Comparison of ENCODE assay signal across 20 cellular contexts in the genomic region with DNA sequence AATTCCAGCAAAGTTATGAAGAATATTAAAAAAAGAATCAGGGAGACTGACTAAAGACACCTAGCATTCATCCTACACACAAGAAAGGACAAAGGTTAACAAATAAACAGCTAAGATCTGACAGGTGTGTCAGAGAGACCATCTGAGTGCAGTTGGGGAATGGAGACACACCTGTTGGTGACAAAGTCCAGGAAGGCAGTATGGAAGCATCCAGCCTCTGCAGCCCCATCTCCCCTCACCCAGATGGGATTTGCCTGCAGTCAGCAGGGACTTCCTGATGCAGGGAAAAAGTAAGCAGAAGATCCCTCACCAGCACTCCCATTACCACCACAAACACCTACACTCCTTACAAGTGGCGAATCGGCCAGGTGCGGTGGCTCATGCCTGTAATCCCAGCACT. TPM values are rescaled to one million over a fixed set of nuclear protein-coding genes. Genes with fewer than 3 reads are reported as not detected.
A peak's percentile ranks its signal among the peaks of the same experiment; 100 is the strongest.
DNase-seq lines count a peak whose midpoint lies in the region; ATAC-seq and TF ChIP-seq lines count a peak whose summit lies in the region.
"Had no signal": no experiment of that assay in that cellular context is flagged by ENCODE, and none has a peak within 500 bp of the region (broad histone marks: within the 10 kb centered on the region; RNA-seq: fewer than 3 reads in every experiment).

No MANE protein-coding gene starts in this region.

- H2AFZ ChIP-seq in GM23338: no peak overlapping the region

- no peak for TF ChIP-seq POLR2A in thyroid gland (IDR thresholded peaks at IDR 0.05)

- H3K36me3 Mint-ChIP-seq in CD8-positive, alpha-beta T cell: peaks cover 20% of the 10 kb centered on the region
- H3K36me3 Mint-ChIP-seq in GM23338 (ENCODE audit: low read depth) (peaks cover 12% of the 10 kb centered on the region), nephron progenitor cell (ENCODE audit: low read depth) (peaks cover 53% of the 10 kb centered on the region)
- H3K36me3 Mint-ChIP-seq in central memory CD8-positive, alpha-beta T cell (ENCODE audit: insufficient read depth): peaks cover 5% of the 10 kb centered on the region

- H3K4me1 Mint-ChIP-seq in CD8-positive, alpha-beta T cell (ENCODE audit: low read depth): peaks cover 61% of the 10 kb centered on the region
- H3K4me1 Mint-ChIP-seq in GM23338: peaks cover 29% of the 10 kb centered on the region
- H3K4me1 Mint-ChIP-seq in central memory CD8-positive, alpha-beta T cell: peaks cover 65% of the 10 kb centered on the region
- peaks cover 12% of the 10 kb centered on the region for H3K4me1 Mint-ChIP-seq in nephron progenitor cell
- H3K4me1 Mint-ChIP-seq: neural crest cell had no signal

- H3K4me2 ChIP-seq in GM23338: no peak overlapping the region

- H3F3A ChIP-seq in GM23338 (replicated peaks; ENCODE audit: low read depth): no peaks in the 10 kb centered on the region

- H3K4me3 ChIP-seq in CD8-positive, alpha-beta T cell (ENCODE audit: low read depth, low read length): no peak overlapping the region
- H3K4me3 ChIP-seq in GM23338: no peak overlapping the region
- H3K4me3 ChIP-seq in thyroid gland (replicated peaks in 1 of 3): no peak overlapping the region
- no peak overlapping the region for H3K4me3 ChIP-seq in ascending aorta
- H3K4me3 ChIP-seq: prostate gland had no signal

- H3K27me3 Mint-ChIP-seq in CD8-positive, alpha-beta T cell (ENCODE audit: low read depth): no peaks in the 10 kb centered on the region
- H3K27me3 Mint-ChIP-seq in GM23338 (ENCODE audit: insufficient read depth, low read depth, poor library complexity): peaks cover 2% of the 10 kb centered on the region
- no peaks in the 10 kb centered on the region for H3K27me3 Mint-ChIP-seq in central memory CD8-positive, alpha-beta T cell
- no peaks in the 10 kb centered on the region for H3K27me3 Mint-ChIP-seq in nephron progenitor cell (ENCODE audit: low read depth, poor library complexity)
- H3K27me3 Mint-ChIP-seq: activated B cell treated with CpG ODN at 0.5 μM for 24 hours; activated naive CD8-positive, alpha-beta T cell treated with anti-CD3 and anti-CD28 coated beads for 36 hours; stimulated activated naive CD8-positive, alpha-beta T cell treated with anti-CD3 and anti-CD28 coated beads, Interleukin-15, amount 100 ng/mL, for 72 hours; type B pancreatic cell had no signal

- peaks cover 100% of the 10 kb centered on the region for H3K79me2 ChIP-seq in GM23338 (replicated peaks; ENCODE audit: insufficient read depth)

- peaks cover 14% of the 10 kb centered on the region for H3K9me3 Mint-ChIP-seq in CD8-positive, alpha-beta T cell
- H3K9me3 Mint-ChIP-seq in GM23338 (no peaks in the 10 kb centered on the region), nephron progenitor cell (peaks cover 38% of the 10 kb centered on the region)
- H3K9me3 Mint-ChIP-seq in central memory CD8-positive, alpha-beta T cell: peaks cover 6% of the 10 kb centered on the region
- H3K9me3 Mint-ChIP-seq: type B pancreatic cell had no signal

- no peak for TF ChIP-seq CTCF in CD8-positive, alpha-beta T cell (IDR thresholded peaks at IDR 0.05)
- TF ChIP-seq CTCF in GM23338 (conservative IDR thresholded peaks at IDR 0.05; ENCODE audit: low read depth in 2 of 2): no peak
- TF ChIP-seq CTCF in nephron progenitor cell (IDR thresholded peaks at IDR 0.05): no peak
- TF ChIP-seq CTCF in thyroid gland (IDR thresholded peaks at IDR 0.05): no peak
- TF ChIP-seq CTCF in ascending aorta (IDR thresholded peaks at IDR 0.05): no peak

- DNase-seq in CD8-positive, alpha-beta T cell: no peak
- DNase-seq in GM23338 (ENCODE audit: low spot score) (no peak), nephron progenitor cell (no peak), AG08396 (ENCODE audit: low spot score) (no peak), thyroid gland (no peak), ascending aorta (ENCODE audit: low spot score in 2 of 2) (no peak)
- no peak for DNase-seq in central memory CD8-positive, alpha-beta T cell (ENCODE audit: low spot score in 2 of 2)
- DNase-seq: activated B cell treated with CpG ODN at 0.5 μM for 24 hours; activated naive CD8-positive, alpha-beta T cell treated with anti-CD3 and anti-CD28 coated beads for 36 hours; Calu3; NCI-H1092; NCI-H2081 treated with DMSO at 0.1 percent for 48 hours; NCI-H446; NK-92 treated with Interleukin-12 subunit alpha and Interleukin-12 subunit beta, amount 100 ng/mL, for 24 hours; stimulated activated CD4-positive, alpha-beta T cell treated with anti-CD3 and anti-CD28 coated beads, Interleukin-2, amount 100 ng/mL, for 24 hours; stimulated activated naive CD8-positive, alpha-beta T cell treated with anti-CD3 and anti-CD28 coated beads, Interleukin-15, amount 100 ng/mL, for 72 hours; T-helper 9 cell had no signal

- no peaks in the 10 kb centered on the region for H3K36me3 ChIP-seq in CD8-positive, alpha-beta T cell (ENCODE audit: insufficient read depth, low read length)
- H3K36me3 ChIP-seq in GM23338 (ENCODE audit: insufficient read depth): no peaks in the 10 kb centered on the region
- no peaks in the 10 kb centered on the region for H3K36me3 ChIP-seq in thyroid gland
- no peaks in the 10 kb centered on the region for H3K36me3 ChIP-seq in ascending aorta
- H3K36me3 ChIP-seq: prostate gland had no signal

- intact Hi-C loops in CD8-positive, alpha-beta T cell (cut with DNase I, micrococcal nuclease): no loop called here
- intact Hi-C loops in thyroid gland (cut with DNase I) (no loop called here), ascending aorta (cut with DNase I) (no loop called here)

- H3K27me3 ChIP-seq in CD8-positive, alpha-beta T cell (ENCODE audit: insufficient read depth, low read length): no peaks in the 10 kb centered on the region
- no peaks in the 10 kb centered on the region for H3K27me3 ChIP-seq in GM23338 (ENCODE audit: insufficient read depth)
- H3K27me3 ChIP-seq in thyroid gland: no peaks in the 10 kb centered on the region
- no peaks in the 10 kb centered on the region for H3K27me3 ChIP-seq in ascending aorta

- H4K20me1 ChIP-seq in GM23338 (replicated peaks; ENCODE audit: insufficient read depth): peaks cover 39% of the 10 kb centered on the region

- no peaks in the 10 kb centered on the region; the same call in 1 of the 2 replicates for H3K9me2 ChIP-seq in GM23338 (ENCODE audit: insufficient read depth)

- ATAC-seq in CD8-positive, alpha-beta T cell: no peak
- ATAC-seq in GM23338: no peak
- no peak for ATAC-seq in central memory CD8-positive, alpha-beta T cell (replicated peaks; ENCODE audit: extremely low read depth, poor library complexity, severe bottlenecking)
- ATAC-seq: stimulated activated naive CD8-positive, alpha-beta T cell treated with anti-CD3 and anti-CD28 coated beads, Interleukin-15, amount 100 ng/mL, for 72 hours had no signal

- 100% methylated on average over 2 to 3 of the region's 3 CpGs for WGBS in thyroid gland, 2 donors

- CTCF ChIA-PET in CD8-positive, alpha-beta T cell (lab: Charles Lee): interaction anchor here (0.6 to 2.0 kb wide), 2 partner anchors 9 to 12 kb away, joined by 4 to 5 read pairs; no protein-coding TSS in a partner anchor

- POLR2A ChIA-PET in CD8-positive, alpha-beta T cell (lab: Charles Lee): interaction anchor here (0.6 kb wide), 1 partner anchor 9 kb away, joined by 3 read pairs; no protein-coding TSS in a partner anchor

- H3K27ac ChIP-seq in CD8-positive, alpha-beta T cell (ENCODE audit: low read depth, low read length): no peak overlapping the region
- H3K27ac ChIP-seq in GM23338 (ENCODE audit: low read depth): peak overlapping the region; percentile 29; the same call in 1 of the 2 replicates
- H3K27ac ChIP-seq in thyroid gland: no peak overlapping the region
- H3K27ac ChIP-seq in ascending aorta: no peak overlapping the region
- H3K27ac ChIP-seq: prostate gland had no signal

- H3K4me3 Mint-ChIP-seq in CD8-positive, alpha-beta T cell: no peak overlapping the region
- H3K4me3 Mint-ChIP-seq in GM23338 (no peak overlapping the region), nephron progenitor cell (no peak overlapping the region)
- no peak overlapping the region for H3K4me3 Mint-ChIP-seq in central memory CD8-positive, alpha-beta T cell
- H3K4me3 Mint-ChIP-seq: activated B cell treated with CpG ODN at 0.5 μM for 24 hours; activated naive CD8-positive, alpha-beta T cell treated with anti-CD3 and anti-CD28 coated beads for 36 hours; neural crest cell; stimulated activated naive CD8-positive, alpha-beta T cell treated with anti-CD3 and anti-CD28 coated beads, Interleukin-15, amount 100 ng/mL, for 72 hours; type B pancreatic cell had no signal

- peak overlapping the region; percentile 71 for H3K27ac Mint-ChIP-seq in CD8-positive, alpha-beta T cell
- H3K27ac Mint-ChIP-seq in GM23338 (peak overlapping the region; percentile 65; the same call in 1 of the 2 replicates), nephron progenitor cell (peak overlapping the region; percentile 9)
- H3K27ac Mint-ChIP-seq in central memory CD8-positive, alpha-beta T cell (ENCODE audit: low read depth): peak overlapping the region; percentile 45
- H3K27ac Mint-ChIP-seq: activated B cell treated with CpG ODN at 0.5 μM for 24 hours, type B pancreatic cell had no signal

- H3K4me1 ChIP-seq in CD8-positive, alpha-beta T cell (ENCODE audit: insufficient read depth, low read length): peaks cover 30% of the 10 kb centered on the region
- H3K4me1 ChIP-seq in GM23338 (ENCODE audit: insufficient read depth) (peaks cover 3% of the 10 kb centered on the region; the same call in 1 of the 2 replicates), thyroid gland (peaks cover 7 to 32% of the 10 kb centered on the region in 2 donors), ascending aorta (peaks cover 0 to 23% of the 10 kb centered on the region in 2 donors)
- H3K4me1 ChIP-seq: prostate gland had no signal

- no peaks in the 10 kb centered on the region for H3K9me3 ChIP-seq in CD8-positive, alpha-beta T cell (ENCODE audit: low read length)
- H3K9me3 ChIP-seq in thyroid gland (no peaks in the 10 kb centered on the region), ascending aorta (peaks cover 0 to 9% of the 10 kb centered on the region in 2 donors)
- H3K9me3 ChIP-seq: prostate gland had no signal

TF ChIP-seq in GM23338, 12 proteins besides CTCF, POLR2A, EP300 and RAD21 (continues in another document):
- TF ChIP-seq ZNF331 (CRISPR knock-in tag; IDR thresholded peaks at IDR 0.05; ENCODE audit: low read depth): no peak
- TF ChIP-seq EZH2phosphoT487 (IDR thresholded peaks at IDR 0.05; ENCODE audit: unreplicated experiment): no peak
- TF ChIP-seq ETS1 (IDR thresholded peaks at IDR 0.05): no peak

RNA-seq across cellular contexts. Expression of gene USP34, which starts 37.9 kb away (rescaled TPM):
- total RNA-seq in CD8-positive, alpha-beta T cell: 100 to 1,000 TPM in 1 of 2 experiments, 10 to 100 TPM in 1; 99.6 to 103 TPM
- total RNA-seq in GM23338 (2014; rRNA removed; shearing (Covaris generic)): 115 and 157 TPM in 2 replicates
- polyA plus RNA-seq in GM23338 (2016; fragmentation: Nextera tagmentation; extraction: Ambion mirVana): 68.1 and 81.8 TPM in 2 replicates
- total RNA-seq in thyroid gland (100 to 1,000 TPM; 171 to 271 (median 231) TPM), ascending aorta (59.3 TPM)

Comparison
In these comparisons a context has a peak if more than half of its experiments do, and no peak if none do; other contexts are left out.
1. H3K27ac Mint-ChIP-seq: peak in every context shown above with its lines; median percentile 71 in CD8-positive, alpha-beta T cell; 65 in GM23338; 45 in central memory CD8-positive, alpha-beta T cell; 9 in nephron progenitor cell.